Comparison of ENCODE assay signal across 8 cellular contexts in the genomic region with DNA sequence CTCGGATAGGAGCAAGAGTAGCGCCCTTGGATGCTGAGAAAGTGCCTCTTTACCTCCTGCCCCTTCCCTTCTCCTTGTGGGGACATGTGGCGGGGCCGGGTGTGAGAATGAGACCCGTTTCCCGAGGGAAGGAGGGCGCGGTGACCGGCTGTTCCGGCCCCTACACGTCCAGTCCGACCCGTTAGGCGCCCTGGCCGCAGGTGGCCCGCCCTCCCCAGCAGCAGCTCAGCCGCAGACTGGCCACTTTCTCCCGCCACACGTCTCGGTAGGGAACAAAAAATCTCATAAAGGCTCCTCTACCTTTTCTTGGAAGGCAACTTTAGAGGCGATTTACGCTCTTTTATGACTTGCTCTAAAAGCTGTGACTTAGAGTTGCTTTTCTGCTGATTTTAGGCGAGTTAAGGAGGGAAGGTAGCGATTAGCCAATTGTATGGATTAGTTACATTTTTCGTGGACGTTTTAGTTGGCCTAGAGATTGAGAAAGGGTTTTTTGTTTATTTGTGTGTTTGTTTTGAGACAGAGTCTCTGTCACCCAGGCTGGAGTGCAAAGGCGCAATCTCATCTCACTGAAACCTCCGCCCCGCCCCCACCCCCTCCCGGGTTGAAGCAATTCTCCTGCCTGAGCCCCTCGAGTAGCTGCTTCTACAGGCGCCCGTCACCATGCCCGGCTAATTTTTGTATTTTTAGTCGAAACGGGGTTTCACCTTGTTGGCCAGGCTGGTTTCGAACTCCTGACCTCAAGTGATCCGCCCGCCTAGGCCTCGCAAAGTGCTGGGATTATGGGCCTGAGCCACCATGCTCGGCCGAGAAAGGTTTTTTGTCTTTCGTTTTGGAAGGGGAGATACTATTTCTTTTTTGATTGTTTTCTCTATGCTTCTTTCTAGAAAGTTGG. TPM values are rescaled to one million over a fixed set of nuclear protein-coding genes. Genes with fewer than 3 reads are reported as not detected.
DNase-seq lines count a peak whose midpoint lies in the region; ATAC-seq, FAIRE-seq and TF ChIP-seq lines count a peak whose summit lies in the region.

No MANE protein-coding gene starts in this region.

- no peaks in the 10 kb centered on the region for H3K36me3 Mint-ChIP-seq in mesothelial cell of epicardium

- no peak; the same call in 1 of the 2 replicates for TF ChIP-seq POLR2A in GM12892 (IDR thresholded peaks at IDR 0.05; ENCODE audit: low read depth, low read length)

- H3K4me3 ChIP-seq in AG04449 (ENCODE audit: low read depth, low read length) (peak overlapping the region; percentile 53; the same call in 1 of the 2 replicates), choroid plexus epithelial cell (ENCODE audit: low read depth, low read length) (peak overlapping the region; percentile 58)

- no peaks in the 10 kb centered on the region for H3K9me3 Mint-ChIP-seq in mesothelial cell of epicardium

- H3K27ac Mint-ChIP-seq in mesothelial cell of epicardium, result no peak overlapping the region

- peaks cover 9% of the 10 kb centered on the region for H3K4me1 Mint-ChIP-seq in mesothelial cell of epicardium

- POLR2A ChIA-PET in AG04449 (lab: Yijun Ruan, JAX), result no interaction called here

- DNase-seq in AG04449 (ENCODE audit: low read depth, low spot score), result no peak
- no peak for DNase-seq in choroid plexus epithelial cell (ENCODE audit: low read depth)
- DNase-seq in mesothelial cell of epicardium (ENCODE audit: low spot score in 2 of 2, unreplicated experiment in 2 of 2), result no peak
- no peak for DNase-seq in NCI-H69 (lab: John Stamatoyannopoulos, UW)
- DNase-seq in GM12892 (ENCODE audit: insufficient read length), result no peak
- no peak for DNase-seq in COR-L47 (lab: John Stamatoyannopoulos, UW)

- FAIRE-seq in GM12892 (lab: Jason Lieb, UNC), result no peak

- CTCF ChIA-PET in AG04449 (lab: Yijun Ruan, JAX), result no interaction called here

- TF ChIP-seq CTCF in AG04449 (IDR thresholded peaks at IDR 0.05; ENCODE audit: insufficient read depth, low read length, missing control alignments) (no peak), choroid plexus epithelial cell (conservative IDR thresholded peaks at IDR 0.05; ENCODE audit: low read depth, low read length) (no peak), mesothelial cell of epicardium (IDR thresholded peaks at IDR 0.05; ENCODE audit: unreplicated experiment) (no peak)

- H3K4me3 Mint-ChIP-seq in mesothelial cell of epicardium, result peak overlapping the region; percentile 57

- ATAC-seq in HG03135 (IDR thresholded peaks at IDR 0.05; ENCODE audit: unreplicated experiment) (peak; percentile 4), GM18519 (IDR thresholded peaks at IDR 0.05; ENCODE audit: low FRiP score, unreplicated experiment) (no peak)

- peaks cover 33% of the 10 kb centered on the region for H3K27me3 Mint-ChIP-seq in mesothelial cell of epicardium (ENCODE audit: low read depth)

RNA-seq across cellular contexts. Expression of gene PGPEP1L, which starts 8.3 kb away (rescaled TPM):
- not detected in 3 replicates for total RNA-seq in mesothelial cell of epicardium
- polyA plus RNA-seq in GM12892 (2012; ENCODE audit: missing spikeins), result not detected
